ENCODE assay signal across 1 cellular context in genomic region chr14:59267046-59267445, GRCh38.
TF ChIP-seq lines count a peak whose summit lies in the region.

No MANE protein-coding gene starts in this region.

TF ChIP-seq in IMR-90, 13 proteins besides CTCF, POLR2A, EP300 and RAD21 (continued from another document):
- TF ChIP-seq ELK1 (IDR thresholded peaks at IDR 0.05; ENCODE audit: borderline replicate concordance, low read depth, low read length), result no peak
